Comparison of ENCODE assay signal across 13 cellular contexts in genomic region chr15:65828566-65828965, GRCh38.
DNase-seq lines count a peak whose midpoint lies in the region; ATAC-seq lines count a peak whose summit lies in the region.
"Had no signal": no experiment of that assay in that cellular context is flagged by ENCODE, and none has a peak within 500 bp of the region (broad histone marks: within the 10 kb centered on the region; RNA-seq: fewer than 3 reads in every experiment).

No MANE protein-coding gene starts in this region.

- peak overlapping the region; percentile 75 for H3K27ac Mint-ChIP-seq in T-helper 2 cell treated with Interferon-gamma antibody and Interleukin-4, amounts not matched to agents 5 μg/mL and 100 μg/mL, for 36 hours
- peak overlapping the region; percentile 94 to 97 for H3K27ac Mint-ChIP-seq in stimulated activated naive CD8-positive, alpha-beta T cell treated with anti-CD3 and anti-CD28 coated beads, Interleukin-15, amount 100 ng/mL, for 72 hours

- peak overlapping the region; percentile 49 for H3K4me3 Mint-ChIP-seq in T-helper 2 cell treated with Interferon-gamma antibody and Interleukin-4, amounts not matched to agents 5 μg/mL and 100 μg/mL, for 36 hours
- H3K4me3 Mint-ChIP-seq in stimulated activated naive CD8-positive, alpha-beta T cell treated with anti-CD3 and anti-CD28 coated beads, Interleukin-15, amount 100 ng/mL, for 72 hours: peak overlapping the region; percentile 61 to 73

- H3K9me3 Mint-ChIP-seq in T-helper 2 cell treated with Interferon-gamma antibody and Interleukin-4, amounts not matched to agents 5 μg/mL and 100 μg/mL, for 36 hours: no peaks in the 10 kb centered on the region
- peaks cover 0 to 4% of the 10 kb centered on the region in 2 donors for H3K9me3 Mint-ChIP-seq in stimulated activated naive CD8-positive, alpha-beta T cell treated with anti-CD3 and anti-CD28 coated beads, Interleukin-15, amount 100 ng/mL, for 72 hours

- DNase-seq in activated effector memory CD4-positive, alpha-beta T cell treated with anti-CD3 and anti-CD28 coated beads, Interleukin-2, amount 50 U/mL, for 16 hours: peak; percentile 69
- DNase-seq in activated effector memory CD4-positive, alpha-beta T cell treated with Interleukin-2 at 50 U/mL for 16 hours: no peak
- DNase-seq in T-helper 2 cell treated with Interferon-gamma antibody and Interleukin-4, amounts not matched to agents 5 μg/mL and 100 μg/mL, for 36 hours (ENCODE audit: low spot score): no peak
- DNase-seq in effector CD4-positive, alpha-beta T cell: peak; percentile 43
- DNase-seq in stimulated activated naive CD8-positive, alpha-beta T cell treated with anti-CD3 and anti-CD28 coated beads, Interleukin-15, amount 100 ng/mL, for 72 hours: no peak
- DNase-seq in globus pallidus (ENCODE audit: low spot score): no peak
- no peak for DNase-seq in NCI-H2171 (lab: John Stamatoyannopoulos, UW)
- DNase-seq: amygdala, cortex of kidney, DMS79 treated with DMSO at 0.1 percent for 48 hours, MV-4-11, posterior cingulate gyrus had no signal

- no peaks in the 10 kb centered on the region for H3K27me3 Mint-ChIP-seq in T-helper 2 cell treated with Interferon-gamma antibody and Interleukin-4, amounts not matched to agents 5 μg/mL and 100 μg/mL, for 36 hours (ENCODE audit: low read depth)
- no peaks in the 10 kb centered on the region for H3K27me3 Mint-ChIP-seq in stimulated activated naive CD8-positive, alpha-beta T cell treated with anti-CD3 and anti-CD28 coated beads, Interleukin-15, amount 100 ng/mL, for 72 hours

- ATAC-seq in stimulated activated naive CD8-positive, alpha-beta T cell treated with anti-CD3 and anti-CD28 coated beads, Interleukin-15, amount 100 ng/mL, for 72 hours: peak; percentile 90
- ATAC-seq in HG02759 (IDR thresholded peaks at IDR 0.05; ENCODE audit: unreplicated experiment): no peak

- H3K36me3 Mint-ChIP-seq in T-helper 2 cell treated with Interferon-gamma antibody and Interleukin-4, amounts not matched to agents 5 μg/mL and 100 μg/mL, for 36 hours (ENCODE audit: low read depth): no peaks in the 10 kb centered on the region

- H3K4me1 Mint-ChIP-seq in T-helper 2 cell treated with Interferon-gamma antibody and Interleukin-4, amounts not matched to agents 5 μg/mL and 100 μg/mL, for 36 hours (ENCODE audit: low read depth): peaks cover 49% of the 10 kb centered on the region
- H3K4me1 Mint-ChIP-seq in stimulated activated naive CD8-positive, alpha-beta T cell treated with anti-CD3 and anti-CD28 coated beads, Interleukin-15, amount 100 ng/mL, for 72 hours: peaks cover 69% of the 10 kb centered on the region

Comparison
In these comparisons a context has a peak if more than half of its experiments do, and no peak if none do; other contexts are left out.
1. DNase-seq: peak in activated effector memory CD4-positive, alpha-beta T cell treated with anti-CD3 and anti-CD28 coated beads, Interleukin-2, amount 50 U/mL, for 16 hours (single experiment) and effector CD4-positive, alpha-beta T cell (single experiment); none in activated effector memory CD4-positive, alpha-beta T cell treated with Interleukin-2 at 50 U/mL for 16 hours (single experiment), T-helper 2 cell treated with Interferon-gamma antibody and Interleukin-4, amounts not matched to agents 5 μg/mL and 100 μg/mL, for 36 hours (single experiment), stimulated activated naive CD8-positive, alpha-beta T cell treated with anti-CD3 and anti-CD28 coated beads, Interleukin-15, amount 100 ng/mL, for 72 hours (0 of 2), globus pallidus (single experiment) and NCI-H2171 (single experiment).